1 cellular context compared by ENCODE assay signal in genomic region chr7:151057989-151058765, GRCh38.
TF ChIP-seq lines count a peak whose summit lies in the region.

No MANE protein-coding gene starts in this region.

TF ChIP-seq in WTC11, 78 proteins besides CTCF, POLR2A, EP300 and RAD21 (continued from another document):
- TF ChIP-seq ARID4B (CRISPR knock-in tag; IDR thresholded peaks at IDR 0.05; ENCODE audit: borderline replicate concordance) (peak; percentile 59; the same call in 1 of the 2 replicates), NFYB (CRISPR knock-in tag; conservative IDR thresholded peaks at IDR 0.05; ENCODE audit: low read depth) (no peak), ZNF281 (CRISPR knock-in tag; IDR thresholded peaks at IDR 0.05) (no peak), MAX (CRISPR knock-in tag; IDR thresholded peaks at IDR 0.05) (peak; percentile 55), PRDM15 (CRISPR knock-in tag; IDR thresholded peaks at IDR 0.05) (no peak), HMGXB4 (CRISPR knock-in tag; IDR thresholded peaks at IDR 0.05) (no peak), ZNF416 (CRISPR knock-in tag; IDR thresholded peaks at IDR 0.05) (no peak), ZNF532 (CRISPR knock-in tag; IDR thresholded peaks at IDR 0.05; ENCODE audit: borderline replicate concordance) (no peak), ZBTB21 (CRISPR knock-in tag; IDR thresholded peaks at IDR 0.05; ENCODE audit: borderline replicate concordance) (no peak), CREM (CRISPR knock-in tag; IDR thresholded peaks at IDR 0.05) (no peak), TCF7 (CRISPR knock-in tag; IDR thresholded peaks at IDR 0.05; ENCODE audit: low read depth) (no peak), USF1 (CRISPR knock-in tag; IDR thresholded peaks at IDR 0.05) (0 out of 2 replicates have a peak, but pooled peaks have one; percentile 8), PRRX2 (CRISPR knock-in tag; IDR thresholded peaks at IDR 0.05) (no peak), E2F5 (CRISPR knock-in tag; IDR thresholded peaks at IDR 0.05) (peak; percentile 50; the same call in 1 of the 2 replicates), ZBTB43 (CRISPR knock-in tag; IDR thresholded peaks at IDR 0.05) (no peak), NR2C2 (CRISPR knock-in tag; IDR thresholded peaks at IDR 0.05) (no peak), RORB (CRISPR knock-in tag; IDR thresholded peaks at IDR 0.05) (no peak)
